In the genomic region with DNA sequence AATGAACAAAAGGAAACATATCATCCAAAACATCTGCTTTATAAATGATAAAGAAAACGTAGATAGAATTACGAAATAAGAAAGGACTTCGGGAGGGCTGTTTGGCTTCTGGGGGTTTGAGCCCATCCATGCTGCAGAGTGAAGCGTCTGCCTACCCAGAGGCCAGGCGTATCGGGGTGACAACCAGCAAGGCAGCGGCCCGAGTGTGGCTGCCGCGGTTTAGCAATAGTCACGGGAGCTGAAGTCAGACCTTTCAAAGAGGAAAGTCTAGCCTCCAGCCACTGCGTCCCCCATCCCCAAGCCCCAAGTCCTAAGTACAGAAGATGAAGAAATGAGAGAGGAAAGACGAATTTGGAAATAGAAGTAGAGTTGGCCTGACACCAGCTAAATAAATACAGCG, we compare ENCODE assay signal across 26 cellular contexts. TPM values are rescaled to one million over a fixed set of nuclear protein-coding genes. Genes with fewer than 3 reads are reported as not detected.
"Had no signal": no experiment of that assay in that cellular context is flagged by ENCODE, and none has a peak within 500 bp of the region (broad histone marks: within the 10 kb centered on the region; RNA-seq: fewer than 3 reads in every experiment).

No MANE protein-coding gene starts in this region.

- H3K27ac Mint-ChIP-seq: activated naive CD4-positive, alpha-beta T cell treated with anti-CD3 and anti-CD28 coated beads for 36 hours; activated T-helper 2 cell treated with anti-CD3 and anti-CD28 coated beads, Interferon-gamma antibody, Interleukin-2, Interleukin-4, amounts not matched to agents 10 μg/mL and 5 μg/mL and 100 μg/mL, durations not matched to agents 14 hours and 24 hours and 36 hours; T-cell had no signal

- H3K9me3 ChIP-seq: heart right ventricle, lower lobe of right lung, ovary, psoas muscle, right atrium auricular region, uterus had no signal

- H3K27ac ChIP-seq: epithelial cell of prostate, heart right ventricle, ovary, right atrium auricular region, uterus had no signal

- ATAC-seq: activated T-cell treated with anti-CD3 and anti-CD28 coated beads, Interleukin-2, amount 50 U/mL, for 4 hours; heart right ventricle; left lobe of liver; lower lobe of right lung; naive thymus-derived CD4-positive, alpha-beta T cell; psoas muscle; T-cell had no signal

- H3K4me3 Mint-ChIP-seq: activated naive CD4-positive, alpha-beta T cell treated with anti-CD3 and anti-CD28 coated beads for 36 hours; activated T-cell treated with anti-CD3 and anti-CD28 coated beads, Interleukin-2, amount 50 U/mL, for 4 hours; naive thymus-derived CD4-positive, alpha-beta T cell; neural crest cell; T-cell had no signal

- H3K36me3 ChIP-seq: ovary, uterus had no signal

- DNase-seq: activated CD4-positive, alpha-beta T cell treated with anti-CD3 and anti-CD28 coated beads for 4 hours; activated CD4-positive, alpha-beta T cell treated with anti-CD3 and anti-CD28 coated beads, Interleukin-2, amount 50 U/mL, for 48 hours; activated CD4-positive, CD25-positive, alpha-beta regulatory T cell; activated CD8-positive, alpha-beta memory T cell treated with anti-CD3 and anti-CD28 coated beads, Interleukin-2, amount 50 U/mL, for 48 hours; activated naive CD4-positive, alpha-beta T cell treated with anti-CD3 and anti-CD28 coated beads for 36 hours; activated T-cell treated with anti-CD3 and anti-CD28 coated beads, Interleukin-2, amount 50 U/mL, for 4 hours; amygdala; cerebellar nuclear complex; heart right ventricle; kidney; lower lobe of right lung; naive thymus-derived CD4-positive, alpha-beta T cell; ovary; psoas muscle; stimulated activated CD4-positive, alpha-beta T cell treated with anti-CD3 and anti-CD28 coated beads, Interleukin-12 subunit alpha, Interleukin-12 subunit beta, amount 100 ng/mL, for 4 hours; stimulated activated CD4-positive, alpha-beta T cell treated with anti-CD3 and anti-CD28 coated beads, Interleukin-4, amount 100 ng/mL, for 4 hours; T-cell; trophoblast cell; uterus had no signal

- H3K9me3 Mint-ChIP-seq: activated naive CD4-positive, alpha-beta T cell treated with anti-CD3 and anti-CD28 coated beads for 36 hours; activated T-cell treated with anti-CD3 and anti-CD28 coated beads, Interleukin-2, amount 50 U/mL, for 4 hours; activated T-helper 2 cell treated with anti-CD3 and anti-CD28 coated beads, Interferon-gamma antibody, Interleukin-2, Interleukin-4, amounts not matched to agents 10 μg/mL and 5 μg/mL and 100 μg/mL, durations not matched to agents 14 hours and 24 hours and 36 hours; neural crest cell; T-cell had no signal

- H3K4me3 ChIP-seq: heart right ventricle, lower lobe of right lung, ovary, psoas muscle, right atrium auricular region, uterus had no signal

- H3K27me3 ChIP-seq: heart right ventricle, ovary, right atrium auricular region, uterus had no signal

- H3K27me3 Mint-ChIP-seq: naive thymus-derived CD4-positive, alpha-beta T cell; T-cell had no signal

RNA-seq across cellular contexts. Expression of gene RSPH1, which starts 26.2 kb away (rescaled TPM):
- total RNA-seq: activated CD8-positive, alpha-beta memory T cell treated with anti-CD3 and anti-CD28 coated beads for 36 hours; activated T-cell treated with anti-CD3 and anti-CD28 coated beads, Interleukin-2, amount 50 U/mL, for 4 hours; activated T-helper 2 cell treated with anti-CD3 and anti-CD28 coated beads, Interferon-gamma antibody, Interleukin-2, Interleukin-4, amounts not matched to agents 10 μg/mL and 5 μg/mL and 100 μg/mL, durations not matched to agents 14 hours and 24 hours and 36 hours; right atrium auricular region; skeletal muscle tissue had no signal
- polyA plus RNA-seq: naive thymus-derived CD4-positive, alpha-beta T cell had no signal
